8 cellular contexts compared by ENCODE assay signal in the genomic region with DNA sequence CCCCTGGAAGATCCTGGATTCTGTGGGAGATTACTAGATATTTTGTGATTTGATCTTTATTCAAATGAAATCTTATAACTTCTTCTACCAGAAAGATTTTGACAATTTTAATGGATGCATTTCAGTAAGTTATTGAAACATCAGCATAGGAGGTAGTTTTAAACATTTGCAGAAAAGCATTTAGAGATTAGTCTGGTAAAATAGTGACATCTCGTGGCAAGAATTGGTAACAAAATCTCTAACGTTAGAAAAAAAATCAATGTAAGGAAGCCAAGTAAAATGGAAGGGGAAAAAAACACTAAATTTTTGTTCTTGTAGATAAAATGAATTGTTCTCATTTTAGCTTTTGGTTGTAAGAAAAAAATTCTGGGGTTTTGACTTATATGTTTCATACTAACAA.
DNase-seq lines count a peak whose midpoint lies in the region; ATAC-seq, FAIRE-seq and TF ChIP-seq lines count a peak whose summit lies in the region.

No MANE protein-coding gene starts in this region.

- H3K27me3 ChIP-seq in Loucy (ENCODE audit: insufficient read depth, low read length, poor library complexity, severe bottlenecking) (no peaks in the 10 kb centered on the region), ascending aorta (no peaks in the 10 kb centered on the region)

- H3K4me3 ChIP-seq in Loucy (ENCODE audit: low read length, poor library complexity, severe bottlenecking) (no peak overlapping the region), ascending aorta (no peak overlapping the region)

- no peaks in the 10 kb centered on the region for H3K9me2 ChIP-seq in Loucy (replicated peaks; ENCODE audit: low read depth, low read length)

- no peak for TF ChIP-seq POLR2A in GM12892 (IDR thresholded peaks at IDR 0.05; ENCODE audit: low read depth, low read length)

- no peaks in the 10 kb centered on the region for H4K20me1 ChIP-seq in Loucy (ENCODE audit: insufficient read depth, low read length, poor library complexity, severe bottlenecking)

- no peak for ATAC-seq in GM21786 (IDR thresholded peaks at IDR 0.05; ENCODE audit: unreplicated experiment)
- no peak for ATAC-seq in HG03354 (IDR thresholded peaks at IDR 0.05; ENCODE audit: poor library complexity, severe bottlenecking, unreplicated experiment)

- intact Hi-C loops in ascending aorta (cut with DNase I): loop anchor here (5.0 kb wide), 1 partner anchor 227 kb away; no protein-coding TSS in a partner anchor

- FAIRE-seq in GM12892 (lab: Jason Lieb, UNC): no peak

- peak; percentile 40 for DNase-seq in EH (ENCODE audit: low read depth)
- no peak for DNase-seq in ascending aorta (ENCODE audit: low spot score in 2 of 2)
- DNase-seq in medulla oblongata (ENCODE audit: extremely low spot score): peak; percentile 59
- DNase-seq in DMS79 (lab: John Stamatoyannopoulos, UW): no peak
- no peak for DNase-seq in GM12892 (ENCODE audit: insufficient read length)

- no peak overlapping the region for H3K4me2 ChIP-seq in Loucy (ENCODE audit: low read depth, low read length, poor library complexity, severe bottlenecking)

- no peak overlapping the region for H2AFZ ChIP-seq in Loucy (ENCODE audit: low read length)

- H3K79me2 ChIP-seq in Loucy (ENCODE audit: insufficient read depth, low read length): no peaks in the 10 kb centered on the region

- H3K9me3 ChIP-seq in Loucy (ENCODE audit: insufficient read depth, low read depth, low read length) (no peaks in the 10 kb centered on the region), ascending aorta (peaks cover 0 to 3% of the 10 kb centered on the region in 2 donors)

- TF ChIP-seq CTCF in Loucy (conservative IDR thresholded peaks at IDR 0.05; ENCODE audit: low read length) (peak; percentile 60), ascending aorta (IDR thresholded peaks at IDR 0.05) (peak; percentile 15 to 51 (median 39))

- H3K4me1 ChIP-seq in Loucy (ENCODE audit: insufficient read depth, low read length, poor library complexity, severe bottlenecking) (no peaks in the 10 kb centered on the region), ascending aorta (no peaks in the 10 kb centered on the region)

- H3K9ac ChIP-seq in Loucy (ENCODE audit: low read depth, low read length, poor library complexity, severe bottlenecking): no peak overlapping the region

- H3K36me3 ChIP-seq in Loucy (ENCODE audit: insufficient read depth, low read length) (no peaks in the 10 kb centered on the region), ascending aorta (no peaks in the 10 kb centered on the region)

- H3F3A ChIP-seq in Loucy (ENCODE audit: low read depth): no peaks in the 10 kb centered on the region

- H3K27ac ChIP-seq in ascending aorta: no peak overlapping the region

Comparison
In these comparisons a context has a peak if more than half of its experiments do, and no peak if none do; other contexts are left out.
1. DNase-seq: peak in EH (single experiment) and medulla oblongata (single experiment); none in ascending aorta (0 of 2), DMS79 (single experiment) and GM12892 (single experiment).